27 cellular contexts compared by ENCODE assay signal in genomic region chr6:39053854-39054576, GRCh38. TPM values are rescaled to one million over a fixed set of nuclear protein-coding genes. Genes with fewer than 3 reads are reported as not detected.
DNase-seq lines count a peak whose midpoint lies in the region; TF ChIP-seq lines count a peak whose summit lies in the region.
"Had no signal": no experiment of that assay in that cellular context is flagged by ENCODE, and none has a peak within 500 bp of the region (broad histone marks: within the 10 kb centered on the region; RNA-seq: fewer than 3 reads in every experiment).

No MANE protein-coding gene starts in this region.

- peaks cover 37% of the 10 kb centered on the region for H3K79me2 ChIP-seq in Loucy (ENCODE audit: insufficient read depth, low read length)

- H3K27me3 Mint-ChIP-seq in Calu3 (ENCODE audit: unreplicated experiment): no peaks in the 10 kb centered on the region

- H3K36me3 ChIP-seq in Loucy (ENCODE audit: insufficient read depth, low read length) (no peaks in the 10 kb centered on the region), spleen (no peaks in the 10 kb centered on the region)

- peaks cover 10% of the 10 kb centered on the region for H3K36me3 Mint-ChIP-seq in Calu3 (ENCODE audit: insufficient read depth, unreplicated experiment)
- H3K36me3 Mint-ChIP-seq: CD14-positive monocyte, IgD-negative memory B cell had no signal

- CTCF ChIA-PET in Calu3 (lab: Charles Lee): interaction anchor here (1.1 kb wide), 1 partner anchor 61 kb away, joined by 3 read pairs; the partner anchor contains the start of gene SAYSD1

- WGBS in spleen, 5 donors: 75 to 84% (median 78%) methylated on average over 9 of the region's 9 CpGs

- H3K4me3 ChIP-seq in Loucy (ENCODE audit: low read length, poor library complexity, severe bottlenecking) (no peak overlapping the region), spleen (no peak overlapping the region)

- BruUV-seq in Calu3 (replicated peaks; lab: Mats Ljungman, UMichigan): no TSS peak

- H3K27ac Mint-ChIP-seq in Calu3 (ENCODE audit: unreplicated experiment): no peak overlapping the region
- H3K27ac Mint-ChIP-seq: IgD-negative memory B cell had no signal

- intact Hi-C loops in spleen (cut with DNase I; ENCODE audit: low total_unique reads) (no loop called here), Calu3 (cut with micrococcal nuclease; ENCODE audit: unreplicated experiment) (no loop called here)

- H3K4me3 Mint-ChIP-seq in Calu3 (ENCODE audit: low read depth, unreplicated experiment): no peak overlapping the region
- H3K4me3 Mint-ChIP-seq: CD14-positive monocyte, IgD-negative memory B cell had no signal

- H3K4me1 Mint-ChIP-seq in Calu3 (ENCODE audit: low read depth, unreplicated experiment): peaks cover 53% of the 10 kb centered on the region

- no peak overlapping the region for H3K9ac ChIP-seq in Loucy (ENCODE audit: low read depth, low read length, poor library complexity, severe bottlenecking)

- no peak for TF ChIP-seq POLR2A in spleen (IDR thresholded peaks at IDR 0.05)

- H3K9me3 ChIP-seq in Loucy (ENCODE audit: insufficient read depth, low read depth, low read length) (no peaks in the 10 kb centered on the region), spleen (no peaks in the 10 kb centered on the region)

- H3K9me2 ChIP-seq in Loucy (replicated peaks; ENCODE audit: low read depth, low read length): no peaks in the 10 kb centered on the region

- no peaks in the 10 kb centered on the region for H3F3A ChIP-seq in Loucy (ENCODE audit: low read depth)

- no peak for TF ChIP-seq CTCF in Loucy (conservative IDR thresholded peaks at IDR 0.05; ENCODE audit: low read length)
- TF ChIP-seq CTCF in spleen (IDR thresholded peaks at IDR 0.05 in 8 of 11, conservative IDR thresholded peaks at IDR 0.05 in 3 of 11): no peak
- TF ChIP-seq CTCF in Calu3 (IDR thresholded peaks at IDR 0.05; ENCODE audit: unreplicated experiment): no peak

- H2AFZ ChIP-seq in Loucy (ENCODE audit: low read length): no peak overlapping the region

- peak; percentile 15 for DNase-seq in activated CD4-positive, CD25-positive, alpha-beta regulatory T cell treated with anti-CD3 and anti-CD28 coated beads, Interleukin-2, amount 50 U/mL, for 72 hours
- DNase-seq in activated CD4-positive, CD25-positive, alpha-beta regulatory T cell (lab: John Stamatoyannopoulos, UW): no peak
- DNase-seq in islet precursor cell (peak; percentile 50), spleen (peak; percentile 48), NCI-H1417 (lab: John Stamatoyannopoulos, UW) (no peak), Calu3 (no peak)
- no peak for DNase-seq in activated CD4-positive, alpha-beta T cell treated with anti-CD3 and anti-CD28 coated beads for 1 hour
- DNase-seq: AML-193; COR-L47; DMS153; GF-D8; HCEC 1CT; Karpas-422; MM.1S; NCI-H1092 treated with DMSO at 0.1 percent for 48 hours; NCI-H1694; NCI-H2081 treated with DMSO at 0.1 percent for 48 hours; NK-92 treated with Interleukin-12 subunit alpha and Interleukin-12 subunit beta, amount 100 ng/mL, for 24 hours; SHP77 had no signal

- peaks cover 4% of the 10 kb centered on the region for H4K20me1 ChIP-seq in Loucy (ENCODE audit: insufficient read depth, low read length, poor library complexity, severe bottlenecking)

- peaks cover 72% of the 10 kb centered on the region for H3K4me1 ChIP-seq in Loucy (ENCODE audit: insufficient read depth, low read length, poor library complexity, severe bottlenecking)
- H3K4me1 ChIP-seq in spleen: peaks cover 0 to 8% (median 2%) of the 10 kb centered on the region in 6 donors

- H3K27me3 ChIP-seq in Loucy (ENCODE audit: insufficient read depth, low read length, poor library complexity, severe bottlenecking): no peaks in the 10 kb centered on the region
- peaks cover 1 to 49% (median 12%) of the 10 kb centered on the region in 7 donors for H3K27me3 ChIP-seq in spleen (replicated peaks in 1 of 7)

- no peak overlapping the region for H3K27ac ChIP-seq in spleen
- H3K27ac ChIP-seq: 22Rv1 had no signal

- H3K4me2 ChIP-seq in Loucy (ENCODE audit: low read depth, low read length, poor library complexity, severe bottlenecking): peak overlapping the region; percentile 13

- H3K9me3 Mint-ChIP-seq in Calu3 (ENCODE audit: low read depth, unreplicated experiment): no peaks in the 10 kb centered on the region
- H3K9me3 Mint-ChIP-seq: IgD-negative memory B cell had no signal

RNA-seq across cellular contexts. Expression of gene GLP1R, which starts 5.4 kb away (rescaled TPM):
- total RNA-seq in spleen (under 1 TPM in 1 of 7 donors, not detected in 6; 0.11 TPM), Calu3 (2022) (4.8 and 10.2 TPM in 2 replicates)
- not detected for polyA plus RNA-seq in spleen
- total RNA-seq: Daoy, NCI-H460, OCI-LY7, RPMI7951 had no signal
- polyA plus RNA-seq: CD14-positive monocyte, IgD-negative memory B cell had no signal

Comparison
In these comparisons a context has a peak if more than half of its experiments do, and no peak if none do; other contexts are left out.
1. DNase-seq: peak in activated CD4-positive, CD25-positive, alpha-beta regulatory T cell treated with anti-CD3 and anti-CD28 coated beads, Interleukin-2, amount 50 U/mL, for 72 hours (single experiment), islet precursor cell (single experiment) and spleen (single experiment); none in activated CD4-positive, CD25-positive, alpha-beta regulatory T cell (0 of 4), NCI-H1417 (0 of 3), activated CD4-positive, alpha-beta T cell treated with anti-CD3 and anti-CD28 coated beads for 1 hour (single experiment) and Calu3 (single experiment).